Comparison of ENCODE assay signal across 11 cellular contexts in genomic region chr9:135130266-135130976, GRCh38. TPM values are rescaled to one million over a fixed set of nuclear protein-coding genes. Genes with fewer than 3 reads are reported as not detected.
DNase-seq lines count a peak whose midpoint lies in the region; ATAC-seq, FAIRE-seq and TF ChIP-seq lines count a peak whose summit lies in the region.
"Had no signal": no experiment of that assay in that cellular context is flagged by ENCODE, and none has a peak within 500 bp of the region (broad histone marks: within the 10 kb centered on the region; RNA-seq: fewer than 3 reads in every experiment).

No MANE protein-coding gene starts in this region.

- H3K4me3 ChIP-seq in BE2C (ENCODE audit: low read depth, low read length) (no peak overlapping the region), H7 (ENCODE audit: insufficient read depth, low read depth, low read length) (no peak overlapping the region)
- H3K4me3 ChIP-seq: SJCRH30 had no signal

- in situ Hi-C loops in SK-MEL-5 (cut with HindIII; ENCODE audit: low pct_unique_long_range_greater_than_20kb, low sequenced_read_pairs): no loop called here

- intact Hi-C loops in left colon (cut with DNase I, micrococcal nuclease) (no loop called here), posterior cingulate gyrus (cut with DNase I) (no loop called here)

- H3K36me3 ChIP-seq in BE2C (no peaks in the 10 kb centered on the region), H7 (replicated peaks; ENCODE audit: control insufficient read depth, insufficient read depth, low read length) (no peaks in the 10 kb centered on the region)
- H3K36me3 ChIP-seq: SJCRH30 had no signal

- peak; percentile 84 for DNase-seq in BE2C
- peak; percentile 54 for DNase-seq in H54 (ENCODE audit: insufficient read length, low spot score)
- peak; percentile 30 for DNase-seq in SK-MEL-5 (ENCODE audit: low read depth, low spot score)
- DNase-seq in left colon: peak; percentile 51 to 53
- no peak for DNase-seq in posterior cingulate gyrus
- DNase-seq in H7: no peak
- DNase-seq in HTR-8/SVneo (ENCODE audit: insufficient read length, low spot score): no peak
- DNase-seq: GOT3, retina had no signal

- H3K4me1 ChIP-seq in BE2C: peaks cover 50% of the 10 kb centered on the region

- TF ChIP-seq POLR2A in H54 (IDR thresholded peaks at IDR 0.05; ENCODE audit: low read depth, low read length): no peak

- TF ChIP-seq CTCF in BE2C (IDR thresholded peaks at IDR 0.05; ENCODE audit: low read depth, low read length): no peak

- peak; percentile 76 for ATAC-seq in left colon
- no peak for ATAC-seq in GM18873 (IDR thresholded peaks at IDR 0.05; ENCODE audit: low FRiP score, unreplicated experiment)

- peaks cover 3% of the 10 kb centered on the region; the same call in 1 of the 2 replicates for H3K9me3 ChIP-seq in BE2C
- H3K9me3 ChIP-seq: SJCRH30 had no signal

- H3K27me3 ChIP-seq in BE2C (no peaks in the 10 kb centered on the region), H7 (ENCODE audit: control insufficient read depth, insufficient read depth, low read length) (no peaks in the 10 kb centered on the region)

- FAIRE-seq in H54 (lab: Jason Lieb, UNC) (peak; percentile 53), HTR-8/SVneo (lab: Jason Lieb, UNC) (no peak)

RNA-seq across cellular contexts. Expression of gene OLFM1, which starts 43.0 kb away (rescaled TPM):
- polyA plus RNA-seq in BE2C (2012; ENCODE audit: insufficient read depth, insufficient read length, low read depth): 298 TPM
- 49.3 and 50.9 TPM in 2 replicates for total RNA-seq in SK-MEL-5 (2014; rRNA removed; shearing (Covaris generic))
- 71.8 and 81.0 TPM in 2 replicates for polyA plus RNA-seq in SK-MEL-5 (2015; cell fraction: cytosol; rRNA removed)
- 9.3 and 34.5 TPM in 2 replicates for polyA plus RNA-seq in SK-MEL-5 (2015; cell fraction: nucleus; rRNA removed)
- 1 to 10 TPM; 6.0 to 7.8 TPM for total RNA-seq in left colon
- total RNA-seq in H7 (2014; rRNA removed; shearing (Covaris generic)): 42.9 and 58.2 TPM in 2 replicates
- total RNA-seq: SJCRH30 had no signal

Comparison
In these comparisons a context has a peak if more than half of its experiments do, and no peak if none do; other contexts are left out.
1. DNase-seq: peak in BE2C (single experiment), H54 (single experiment), SK-MEL-5 (single experiment) and left colon (2 of 2); none in posterior cingulate gyrus (0 of 10), H7 (single experiment) and HTR-8/SVneo (single experiment).